Comparison of ENCODE assay signal across 1 cellular context in genomic region chr2:181281206-181281832, GRCh38.
TF ChIP-seq lines count a peak whose summit lies in the region.

No MANE protein-coding gene starts in this region.

TF ChIP-seq in HepG2, 621 proteins besides CTCF, POLR2A, EP300 and RAD21 (continued from another document):
- TF ChIP-seq PATZ1 (CRISPR knock-in tag; IDR thresholded peaks at IDR 0.05) (no peak), KAT8 (CRISPR knock-in tag; IDR thresholded peaks at IDR 0.05) (no peak), GMEB1 (CRISPR knock-in tag; IDR thresholded peaks at IDR 0.05; ENCODE audit: borderline replicate concordance) (no peak), ZBTB44 (CRISPR knock-in tag; IDR thresholded peaks at IDR 0.05) (no peak)
